Comparison of ENCODE assay signal across 1 cellular context in the genomic region with DNA sequence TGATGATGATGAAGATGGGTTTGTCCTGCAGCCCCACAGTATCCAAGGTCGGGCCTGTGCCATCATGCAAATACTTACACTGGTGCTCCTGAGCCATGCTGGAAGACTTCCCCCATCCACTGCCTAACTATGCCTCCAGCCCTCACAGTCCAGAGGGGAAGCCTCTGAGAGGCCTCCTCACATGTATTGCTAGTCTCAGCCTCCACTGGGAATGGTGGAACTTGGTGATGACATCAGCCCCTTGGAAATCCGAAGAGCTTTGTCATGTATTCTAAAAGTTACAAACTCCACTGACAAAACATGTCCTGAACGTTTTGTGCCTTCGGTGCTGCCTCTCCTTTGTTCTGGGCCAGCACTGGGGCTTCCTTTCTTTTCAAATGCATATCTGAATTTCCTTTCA.
TF ChIP-seq lines count a peak whose summit lies in the region.

No MANE protein-coding gene starts in this region.

TF ChIP-seq in IMR-90, 13 proteins besides CTCF, POLR2A, EP300 and RAD21:
- TF ChIP-seq CHD1 (IDR thresholded peaks at IDR 0.05; ENCODE audit: low read depth, low read length) (no peak), RFX5 (IDR thresholded peaks at IDR 0.05; ENCODE audit: low read depth, low read length) (no peak), RCOR1 (IDR thresholded peaks at IDR 0.05; ENCODE audit: insufficient replicate concordance, low read length) (no peak), ELK1 (IDR thresholded peaks at IDR 0.05; ENCODE audit: borderline replicate concordance, low read depth, low read length) (no peak), BHLHE40 (IDR thresholded peaks at IDR 0.05; ENCODE audit: low read depth, low read length) (no peak), NFE2L2 (IDR thresholded peaks at IDR 0.05; ENCODE audit: low read depth, low read length) (no peak), MXI1 (IDR thresholded peaks at IDR 0.05; ENCODE audit: borderline replicate concordance, low read depth, low read length) (no peak), SMC3 (IDR thresholded peaks at IDR 0.05; ENCODE audit: low read depth, low read length) (no peak), MAFK (IDR thresholded peaks at IDR 0.05; ENCODE audit: low read depth, low read length) (no peak), FOS (IDR thresholded peaks at IDR 0.05; ENCODE audit: low read depth, low read length) (no peak), CEBPB (IDR thresholded peaks at IDR 0.05; ENCODE audit: low read depth, low read length) (no peak), MAZ (IDR thresholded peaks at IDR 0.05; ENCODE audit: borderline replicate concordance, low read depth, low read length) (no peak)
- TF ChIP-seq, protein P1, sequence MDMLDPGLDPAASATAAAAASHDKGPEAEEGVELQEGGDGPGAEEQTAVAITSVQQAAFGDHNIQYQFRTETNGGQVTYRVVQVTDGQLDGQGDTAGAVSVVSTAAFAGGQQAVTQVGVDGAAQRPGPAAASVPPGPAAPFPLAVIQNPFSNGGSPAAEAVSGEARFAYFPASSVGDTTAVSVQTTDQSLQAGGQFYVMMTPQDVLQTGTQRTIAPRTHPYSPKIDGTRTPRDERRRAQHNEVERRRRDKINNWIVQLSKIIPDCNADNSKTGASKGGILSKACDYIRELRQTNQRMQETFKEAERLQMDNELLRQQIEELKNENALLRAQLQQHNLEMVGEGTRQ (IDR thresholded peaks at IDR 0.05; ENCODE audit: low read depth, low read length): no peak
